23 cellular contexts compared by ENCODE assay signal in the genomic region with DNA sequence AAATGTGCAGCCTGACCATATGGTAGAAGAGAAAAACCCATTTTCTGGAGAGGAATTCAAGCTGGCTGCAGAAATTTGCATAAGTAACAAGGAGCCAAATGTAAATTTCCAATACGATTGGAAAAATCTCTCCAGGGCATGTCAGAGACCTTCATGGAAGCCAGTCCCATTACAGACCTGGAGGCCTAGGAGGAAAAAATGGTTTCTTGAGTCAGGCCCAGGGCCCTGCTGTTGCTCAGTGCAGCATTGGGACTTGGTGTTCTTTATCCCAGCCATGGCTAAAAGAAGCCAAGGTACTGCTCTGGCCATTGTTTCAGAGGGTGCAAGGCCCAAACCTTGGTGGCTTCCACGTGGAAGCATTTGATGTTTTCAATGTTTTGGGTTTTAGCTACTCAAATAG.
A peak's percentile ranks its signal among the peaks of the same experiment; 100 is the strongest.
DNase-seq lines count a peak whose midpoint lies in the region; ATAC-seq, FAIRE-seq and TF ChIP-seq lines count a peak whose summit lies in the region.
"Had no signal": no experiment of that assay in that cellular context is flagged by ENCODE, and none has a peak within 500 bp of the region (broad histone marks: within the 10 kb centered on the region; RNA-seq: fewer than 3 reads in every experiment).

No MANE protein-coding gene starts in this region.

- 0% methylated on average over 2 of the region's 2 CpGs for WGBS in A549 (ENCODE audit: missing lambda C conversion rate)
- whole genome bisulfite sequencing in mesendoderm (ENCODE audit: extremely low coverage, insufficient coverage, low lambda C conversion rate), result no CpG with 5 or more reads among the region's 2 CpGs

- ATAC-seq in A549 (no peak), PC-3 (no peak)
- ATAC-seq in activated CD8-positive, alpha-beta T cell treated with anti-CD3 and anti-CD28 coated beads, Interleukin-2, amount 10 ng/mL, durations not matched to agents 7 days and 5 days, result no peak
- ATAC-seq: GM12878 had no signal

- H3K27me3 ChIP-seq in mesendoderm (ENCODE audit: insufficient read depth, low read length, poor library complexity) (no peaks in the 10 kb centered on the region), PC-3 (ENCODE audit: low read length) (no peaks in the 10 kb centered on the region)
- H3K27me3 ChIP-seq: BE2C had no signal

- H3K4me2 ChIP-seq in A549, result no peak overlapping the region
- H3K4me2 ChIP-seq in mesendoderm (ENCODE audit: low read length), result no peak overlapping the region
- no peak overlapping the region for H3K4me2 ChIP-seq in PC-3 (ENCODE audit: low read length)
- H3K4me2 ChIP-seq: BLaER1 had no signal

- H2AK5ac ChIP-seq in mesendoderm (ENCODE audit: low read length), result no peak overlapping the region

- no peaks in the 10 kb centered on the region for H3K79me1 ChIP-seq in mesendoderm (ENCODE audit: low read length)

- H3K4me3 ChIP-seq in A549 (no peak overlapping the region), HEK293 (ENCODE audit: low read depth, low read length) (no peak overlapping the region), mesendoderm (ENCODE audit: low read length) (no peak overlapping the region), PC-3 (ENCODE audit: low read length) (no peak overlapping the region)
- H3K4me3 ChIP-seq: BLaER1, GM12878 had no signal

- no peak overlapping the region for H3K27ac ChIP-seq in A549
- no peak overlapping the region for H3K27ac ChIP-seq in HEK293 (ENCODE audit: extremely low read depth, low read depth, low read length)
- H3K27ac ChIP-seq in mesendoderm (ENCODE audit: low read depth, low read length), result no peak overlapping the region
- H3K27ac ChIP-seq in PC-3 (ENCODE audit: low read length), result no peak overlapping the region
- H3K27ac ChIP-seq: 22Rv1, BLaER1 had no signal

- H3K4me3 Mint-ChIP-seq in activated CD8-positive, alpha-beta T cell treated with anti-CD3 and anti-CD28 coated beads, Interleukin-2, amount 10 ng/mL, durations not matched to agents 7 days and 5 days, result no peak overlapping the region
- H3K4me3 Mint-ChIP-seq: CD14-positive monocyte; CD4-positive, alpha-beta memory T cell; CD4-positive, CD25-positive, alpha-beta regulatory T cell; CD8-positive, alpha-beta memory T cell had no signal

- no peaks in the 10 kb centered on the region for H3K4me1 Mint-ChIP-seq in activated CD8-positive, alpha-beta T cell treated with anti-CD3 and anti-CD28 coated beads, Interleukin-2, amount 10 ng/mL, durations not matched to agents 7 days and 5 days (ENCODE audit: low read depth)
- H3K4me1 Mint-ChIP-seq: CD14-positive monocyte; CD4-positive, alpha-beta memory T cell; CD4-positive, CD25-positive, alpha-beta regulatory T cell; CD8-positive, alpha-beta memory T cell had no signal

- no peak overlapping the region for H4K8ac ChIP-seq in mesendoderm (ENCODE audit: low read depth, low read length)

- no peak for TF ChIP-seq RAD21 in A549 (conservative IDR thresholded peaks at IDR 0.05 in 1 of 2, IDR thresholded peaks at IDR 0.05 in 1 of 2)

- H3K56ac ChIP-seq in mesendoderm (ENCODE audit: low read length), result no peak overlapping the region

- H3K4me1 ChIP-seq in A549, result no peaks in the 10 kb centered on the region
- H3K4me1 ChIP-seq in HEK293 (ENCODE audit: control insufficient read depth, insufficient read depth, low read length), result no peaks in the 10 kb centered on the region
- H3K4me1 ChIP-seq in mesendoderm (ENCODE audit: control insufficient read depth, low read depth, low read length), result no peaks in the 10 kb centered on the region
- no peaks in the 10 kb centered on the region for H3K4me1 ChIP-seq in PC-3 (ENCODE audit: insufficient read depth, low read length)
- H3K4me1 ChIP-seq: BE2C, BLaER1, Caco-2 had no signal

- no peak overlapping the region for H3K23ac ChIP-seq in mesendoderm (ENCODE audit: low read length)

- H3K27ac Mint-ChIP-seq in activated CD8-positive, alpha-beta T cell treated with anti-CD3 and anti-CD28 coated beads, Interleukin-2, amount 10 ng/mL, durations not matched to agents 7 days and 5 days, result no peak overlapping the region
- H3K27ac Mint-ChIP-seq: CD14-positive monocyte; CD4-positive, alpha-beta memory T cell; CD4-positive, CD25-positive, alpha-beta regulatory T cell; CD8-positive, alpha-beta memory T cell had no signal

- H3K9me3 Mint-ChIP-seq in activated CD8-positive, alpha-beta T cell treated with anti-CD3 and anti-CD28 coated beads, Interleukin-2, amount 10 ng/mL, durations not matched to agents 7 days and 5 days (ENCODE audit: insufficient read depth), result no peaks in the 10 kb centered on the region

- H3K79me2 ChIP-seq in mesendoderm (ENCODE audit: control insufficient read depth, insufficient read depth, low read length) (no peaks in the 10 kb centered on the region), PC-3 (ENCODE audit: low read length) (no peaks in the 10 kb centered on the region)

- H2AFZ ChIP-seq in PC-3 (ENCODE audit: low read length), result no peak overlapping the region

- H3K9me2 ChIP-seq in PC-3 (replicated peaks; ENCODE audit: low read length), result no peaks in the 10 kb centered on the region

- H3K36me3 ChIP-seq in HEK293 (ENCODE audit: control insufficient read depth in 2 of 2, insufficient read depth in 1 of 2, low read length in 2 of 2) (no peaks in the 10 kb centered on the region), mesendoderm (ENCODE audit: control insufficient read depth, insufficient read depth, low read length) (no peaks in the 10 kb centered on the region), PC-3 (ENCODE audit: low read depth, low read length) (no peaks in the 10 kb centered on the region)
- H3K36me3 ChIP-seq: BE2C, BLaER1 had no signal

- TF ChIP-seq CTCF in A549 (IDR thresholded peaks at IDR 0.05) (no peak), HEK293 (tag by site-specific recombination; IDR thresholded peaks at IDR 0.05) (no peak), PC-3 (conservative IDR thresholded peaks at IDR 0.05; ENCODE audit: low read depth, low read length) (no peak)

- H2BK5ac ChIP-seq in mesendoderm (ENCODE audit: low read length), result no peak overlapping the region

- H3K36me3 Mint-ChIP-seq in activated CD8-positive, alpha-beta T cell treated with anti-CD3 and anti-CD28 coated beads, Interleukin-2, amount 10 ng/mL, durations not matched to agents 7 days and 5 days (ENCODE audit: low read depth), result no peaks in the 10 kb centered on the region
- H3K36me3 Mint-ChIP-seq: CD14-positive monocyte; CD4-positive, alpha-beta memory T cell; CD4-positive, CD25-positive, alpha-beta regulatory T cell; CD8-positive, alpha-beta memory T cell had no signal

- H3K4ac ChIP-seq in mesendoderm (ENCODE audit: low read depth, low read length), result no peak overlapping the region

- no peak overlapping the region for H4K5ac ChIP-seq in mesendoderm (ENCODE audit: low read length)

- CTCF ChIA-PET in A549 (lab: Yijun Ruan, JAX) (no interaction called here), HEK293 (lab: Yijun Ruan, JAX) (no interaction called here), PC-3 (lab: Charles Lee) (no interaction called here)
- CTCF ChIA-PET in activated CD8-positive, alpha-beta T cell treated with anti-CD3 and anti-CD28 coated beads, Interleukin-2, amount 10 ng/mL, durations not matched to agents 7 days and 5 days (lab: Charles Lee), result no interaction called here

- H3K18ac ChIP-seq in mesendoderm (ENCODE audit: low read length), result no peak overlapping the region

- H3F3A ChIP-seq in PC-3 (ENCODE audit: low read length, unreplicated experiment), result no peaks in the 10 kb centered on the region

- no peak for DNase-seq in A549 (ENCODE audit: low read depth in 1 of 2, low spot score in 1 of 2)
- DNase-seq in mesendoderm, result peak; percentile 0
- no peak for DNase-seq in PC-3
- no peak for DNase-seq in activated CD8-positive, alpha-beta T cell treated with anti-CD3 and anti-CD28 coated beads, Interleukin-2, amount 10 ng/mL, durations not matched to agents 7 days and 5 days
- DNase-seq: ACHN; BE2C; C1 segment of cervical spinal cord; Caco-2; Calu3; CD4-positive, alpha-beta memory T cell; CD4-positive, CD25-positive, alpha-beta regulatory T cell; CD8-positive, alpha-beta memory T cell; DMS79 treated with DMSO at 0.1 percent for 48 hours; GF-D8 had no signal

- no TSS peak for BruUV-seq in PC-3 (replicated peaks; lab: Mats Ljungman, UMichigan)

- no peak for TF ChIP-seq POLR2A in A549 (IDR thresholded peaks at IDR 0.05; ENCODE audit: low read length)

- no peaks in the 10 kb centered on the region for H3K27me3 Mint-ChIP-seq in activated CD8-positive, alpha-beta T cell treated with anti-CD3 and anti-CD28 coated beads, Interleukin-2, amount 10 ng/mL, durations not matched to agents 7 days and 5 days (ENCODE audit: low read depth)
- H3K27me3 Mint-ChIP-seq: CD4-positive, alpha-beta memory T cell; CD4-positive, CD25-positive, alpha-beta regulatory T cell had no signal

- POLR2A ChIA-PET in A549 (lab: Yijun Ruan, JAX), result no interaction called here
- POLR2A ChIA-PET in HEK293 (lab: Yijun Ruan, JAX), result no interaction called here
- POLR2A ChIA-PET in PC-3 (lab: Charles Lee; ENCODE audit: unreplicated experiment), result no interaction called here
- POLR2A ChIA-PET in activated CD8-positive, alpha-beta T cell treated with anti-CD3 and anti-CD28 coated beads, Interleukin-2, amount 10 ng/mL, durations not matched to agents 7 days and 5 days (lab: Charles Lee), result no interaction called here

- no peaks in the 10 kb centered on the region; the same call in 2 of the 3 replicates for H3K9me3 ChIP-seq in A549
- peaks cover 3% of the 10 kb centered on the region for H3K9me3 ChIP-seq in HEK293 (ENCODE audit: control insufficient read depth, insufficient read depth, low read depth, low read length)
- H3K9me3 ChIP-seq in PC-3 (ENCODE audit: low read length), result peaks cover 15% of the 10 kb centered on the region; the same call in 1 of the 2 replicates
- H3K9me3 ChIP-seq: BE2C, Caco-2 had no signal

- H4K20me1 ChIP-seq in PC-3 (ENCODE audit: low read length), result no peaks in the 10 kb centered on the region
- H4K20me1 ChIP-seq: BLaER1 had no signal

- FAIRE-seq in A549 (lab: Jason Lieb, UNC), result no peak
- FAIRE-seq: D721Med, G401.6, GM12878, GM12892, GM18507 had no signal

- TF ChIP-seq EP300 in A549 (IDR thresholded peaks at IDR 0.05), result no peak

- H3K9ac ChIP-seq in mesendoderm (ENCODE audit: low read length), result no peak overlapping the region
- no peak overlapping the region for H3K9ac ChIP-seq in PC-3 (ENCODE audit: low read length)
- H3K9ac ChIP-seq: BLaER1 had no signal

- no peak overlapping the region for H2BK120ac ChIP-seq in mesendoderm (ENCODE audit: low read depth, low read length)

- intact Hi-C loops in PC-3 (cut with micrococcal nuclease), result no loop called here

- H2BK15ac ChIP-seq in mesendoderm (replicated peaks; ENCODE audit: low read depth), result no peak overlapping the region

TF ChIP-seq in A549, 52 proteins besides CTCF, POLR2A, EP300 and RAD21 (continues in another document):
- TF ChIP-seq ZFP36 (IDR thresholded peaks at IDR 0.05; ENCODE audit: borderline replicate concordance, partially characterized antibody) (peak; percentile 12), EHF (CRISPR knock-in tag; IDR thresholded peaks at IDR 0.05) (no peak)

TF ChIP-seq in HEK293, 187 proteins besides CTCF, POLR2A, EP300 and RAD21 (continues in another document):
- TF ChIP-seq ZNF610 (tag by site-specific recombination; IDR thresholded peaks at IDR 0.05; ENCODE audit: borderline replicate concordance) (no peak), TRIM28 (IDR thresholded peaks at IDR 0.05; ENCODE audit: borderline replicate concordance, low read length) (0 out of 2 replicates have a peak, but pooled peaks have one; percentile 28), SETDB1 (IDR thresholded peaks at IDR 0.05; ENCODE audit: insufficient read length, low read length) (peak; percentile 74), ZNF585B (tag by site-specific recombination; IDR thresholded peaks at IDR 0.05) (peak; percentile 88)
